1 cellular context compared by ENCODE assay signal in the genomic region with DNA sequence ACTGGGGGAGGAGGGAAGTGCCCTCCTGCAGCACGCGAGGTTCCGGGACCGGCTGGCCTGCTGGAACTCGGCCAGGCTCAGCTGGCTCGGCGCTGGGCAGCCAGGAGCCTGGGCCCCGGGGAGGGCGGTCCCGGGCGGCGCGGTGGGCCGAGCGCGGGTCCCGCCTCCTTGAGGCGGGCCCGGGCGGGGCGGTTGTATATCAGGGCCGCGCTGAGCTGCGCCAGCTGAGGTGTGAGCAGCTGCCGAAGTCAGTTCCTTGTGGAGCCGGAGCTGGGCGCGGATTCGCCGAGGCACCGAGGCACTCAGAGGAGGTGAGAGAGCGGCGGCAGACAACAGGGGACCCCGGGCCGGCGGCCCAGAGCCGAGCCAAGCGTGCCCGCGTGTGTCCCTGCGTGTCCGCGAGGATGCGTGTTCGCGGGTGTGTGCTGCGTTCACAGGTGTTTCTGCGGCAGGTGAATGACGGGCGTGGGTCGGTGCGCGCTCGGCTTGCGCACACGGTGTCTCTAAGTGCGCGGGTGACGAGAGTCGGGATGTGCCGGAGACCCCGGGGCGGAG.
TF ChIP-seq lines count a peak whose summit lies in the region.

A gene (plus strand): TSS at position 227 of the 555 bp plus-strand sequence. CDS start 5,388 bp downstream, outside the sequence.

TF ChIP-seq in HepG2, 621 proteins besides CTCF, POLR2A, EP300 and RAD21 (continued from another document and continues in another):
- TF ChIP-seq, protein P1, sequence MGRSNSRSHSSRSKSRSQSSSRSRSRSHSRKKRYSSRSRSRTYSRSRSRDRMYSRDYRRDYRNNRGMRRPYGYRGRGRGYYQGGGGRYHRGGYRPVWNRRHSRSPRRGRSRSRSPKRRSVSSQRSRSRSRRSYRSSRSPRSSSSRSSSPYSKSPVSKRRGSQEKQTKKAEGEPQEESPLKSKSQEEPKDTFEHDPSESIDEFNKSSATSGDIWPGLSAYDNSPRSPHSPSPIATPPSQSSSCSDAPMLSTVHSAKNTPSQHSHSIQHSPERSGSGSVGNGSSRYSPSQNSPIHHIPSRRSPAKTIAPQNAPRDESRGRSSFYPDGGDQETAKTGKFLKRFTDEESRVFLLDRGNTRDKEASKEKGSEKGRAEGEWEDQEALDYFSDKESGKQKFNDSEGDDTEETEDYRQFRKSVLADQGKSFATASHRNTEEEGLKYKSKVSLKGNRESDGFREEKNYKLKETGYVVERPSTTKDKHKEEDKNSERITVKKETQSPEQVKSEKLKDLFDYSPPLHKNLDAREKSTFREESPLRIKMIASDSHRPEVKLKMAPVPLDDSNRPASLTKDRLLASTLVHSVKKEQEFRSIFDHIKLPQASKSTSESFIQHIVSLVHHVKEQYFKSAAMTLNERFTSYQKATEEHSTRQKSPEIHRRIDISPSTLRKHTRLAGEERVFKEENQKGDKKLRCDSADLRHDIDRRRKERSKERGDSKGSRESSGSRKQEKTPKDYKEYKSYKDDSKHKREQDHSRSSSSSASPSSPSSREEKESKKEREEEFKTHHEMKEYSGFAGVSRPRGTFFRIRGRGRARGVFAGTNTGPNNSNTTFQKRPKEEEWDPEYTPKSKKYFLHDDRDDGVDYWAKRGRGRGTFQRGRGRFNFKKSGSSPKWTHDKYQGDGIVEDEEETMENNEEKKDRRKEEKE (IDR thresholded peaks at IDR 0.05): no peak
- TF ChIP-seq RBM22 (optimal IDR thresholded peaks at IDR 0.05; ENCODE audit: low read length) (peak; percentile 24), CCDC6 (CRISPR knock-in tag; IDR thresholded peaks at IDR 0.05) (no peak; the same call in 1 of the 2 replicates), MXD4 (CRISPR knock-in tag; IDR thresholded peaks at IDR 0.05) (peak; percentile 40), ZNF841 (CRISPR knock-in tag; IDR thresholded peaks at IDR 0.05; ENCODE audit: borderline replicate concordance) (no peak), THAP11 (CRISPR knock-in tag; IDR thresholded peaks at IDR 0.05) (peak; percentile 58; the same call in 1 of the 2 replicates), ZNF256 (CRISPR knock-in tag; conservative IDR thresholded peaks at IDR 0.05) (0 out of 2 replicates have a peak, but pooled peaks have one; percentile 60), ZNF367 (CRISPR knock-in tag; IDR thresholded peaks at IDR 0.05; ENCODE audit: borderline replicate concordance) (peak; percentile 63; the same call in 1 of the 2 replicates), AGO2 (optimal IDR thresholded peaks at IDR 0.05; ENCODE audit: low read depth, low read length) (peak; percentile 99), CBX1 (IDR thresholded peaks at IDR 0.05; ENCODE audit: low read depth) (peak; percentile 97), SP5 (CRISPR knock-in tag; IDR thresholded peaks at IDR 0.05; ENCODE audit: borderline replicate concordance, low read depth) (peak; percentile 95), PTBP1 (IDR thresholded peaks at IDR 0.05; ENCODE audit: low read depth, low read length, poor library complexity, severe bottlenecking) (peak; percentile 49), KAT7 (CRISPR knock-in tag; IDR thresholded peaks at IDR 0.05; ENCODE audit: borderline replicate concordance) (peak; percentile 80), MTF2 (CRISPR knock-in tag; IDR thresholded peaks at IDR 0.05; ENCODE audit: borderline replicate concordance) (no peak), DNMT1 (CRISPR knock-in tag; IDR thresholded peaks at IDR 0.05) (0 out of 2 replicates have a peak, but pooled peaks have one; percentile 78), ETV5 (CRISPR knock-in tag; IDR thresholded peaks at IDR 0.05; ENCODE audit: borderline replicate concordance) (peak; percentile 86), MBD4 (IDR thresholded peaks at IDR 0.05; ENCODE audit: borderline replicate concordance, low read length) (no peak), BCL6 (CRISPR knock-in tag; IDR thresholded peaks at IDR 0.05) (peak; percentile 71), ZNF607 (CRISPR knock-in tag; IDR thresholded peaks at IDR 0.05; ENCODE audit: borderline replicate concordance) (peak; percentile 88), KAT2B (IDR thresholded peaks at IDR 0.05; ENCODE audit: borderline replicate concordance, low read depth, low read length) (no peak), KDM2A (CRISPR knock-in tag; IDR thresholded peaks at IDR 0.05; ENCODE audit: borderline replicate concordance, low read depth) (peak; percentile 91), TEAD2 (CRISPR knock-in tag; IDR thresholded peaks at IDR 0.05) (no peak), ZFYVE20 (CRISPR knock-in tag; IDR thresholded peaks at IDR 0.05; ENCODE audit: borderline replicate concordance, low read depth) (no peak; the same call in 1 of the 2 replicates), MYNN (CRISPR knock-in tag; IDR thresholded peaks at IDR 0.05; ENCODE audit: low read depth) (peak; percentile 21; the same call in 1 of the 2 replicates), ETV6 (CRISPR knock-in tag; conservative IDR thresholded peaks at IDR 0.05) (peak; percentile 87), EEA1 (CRISPR knock-in tag; IDR thresholded peaks at IDR 0.05; ENCODE audit: borderline replicate concordance) (peak; percentile 74; the same call in 1 of the 2 replicates), ZNF333 (CRISPR knock-in tag; IDR thresholded peaks at IDR 0.05; ENCODE audit: borderline replicate concordance) (no peak), FOXP1 (IDR thresholded peaks at IDR 0.05) (no peak), FOXP1 (CRISPR knock-in tag; IDR thresholded peaks at IDR 0.05) (peak; percentile 32; the same call in 1 of the 2 replicates), ZNF747 (CRISPR knock-in tag; IDR thresholded peaks at IDR 0.05; ENCODE audit: borderline replicate concordance) (peak; percentile 76; the same call in 1 of the 2 replicates), REXO4 (CRISPR knock-in tag; IDR thresholded peaks at IDR 0.05; ENCODE audit: borderline replicate concordance) (no peak), ZNF253 (CRISPR knock-in tag; IDR thresholded peaks at IDR 0.05; ENCODE audit: borderline replicate concordance) (peak; percentile 83; the same call in 1 of the 2 replicates), ZNF251 (CRISPR knock-in tag; IDR thresholded peaks at IDR 0.05) (peak; percentile 82; the same call in 1 of the 2 replicates), REPIN1 (CRISPR knock-in tag; IDR thresholded peaks at IDR 0.05; ENCODE audit: borderline replicate concordance, low read depth) (peak; percentile 59; the same call in 1 of the 2 replicates), ZNF501 (CRISPR knock-in tag; IDR thresholded peaks at IDR 0.05) (peak; percentile 80), SMAD1 (CRISPR knock-in tag; IDR thresholded peaks at IDR 0.05; ENCODE audit: borderline replicate concordance, low read depth) (peak; percentile 24; the same call in 1 of the 2 replicates), HOXA7 (CRISPR knock-in tag; IDR thresholded peaks at IDR 0.05) (no peak), ZNF598 (CRISPR knock-in tag; IDR thresholded peaks at IDR 0.05; ENCODE audit: borderline replicate concordance) (no peak), BORCS8-MEF2B (CRISPR knock-in tag; IDR thresholded peaks at IDR 0.05) (0 out of 2 replicates have a peak, but pooled peaks have one; percentile 67), KMT2B (CRISPR knock-in tag; IDR thresholded peaks at IDR 0.05) (0 out of 2 replicates have a peak, but pooled peaks have one; percentile 31), MED1 (CRISPR knock-in tag; IDR thresholded peaks at IDR 0.05) (peak; percentile 92)
- TF ChIP-seq, protein P2, sequence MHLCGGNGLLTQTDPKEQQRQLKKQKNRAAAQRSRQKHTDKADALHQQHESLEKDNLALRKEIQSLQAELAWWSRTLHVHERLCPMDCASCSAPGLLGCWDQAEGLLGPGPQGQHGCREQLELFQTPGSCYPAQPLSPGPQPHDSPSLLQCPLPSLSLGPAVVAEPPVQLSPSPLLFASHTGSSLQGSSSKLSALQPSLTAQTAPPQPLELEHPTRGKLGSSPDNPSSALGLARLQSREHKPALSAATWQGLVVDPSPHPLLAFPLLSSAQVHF (CRISPR knock-in tag; IDR thresholded peaks at IDR 0.05): no peak
- TF ChIP-seq, protein P3, sequence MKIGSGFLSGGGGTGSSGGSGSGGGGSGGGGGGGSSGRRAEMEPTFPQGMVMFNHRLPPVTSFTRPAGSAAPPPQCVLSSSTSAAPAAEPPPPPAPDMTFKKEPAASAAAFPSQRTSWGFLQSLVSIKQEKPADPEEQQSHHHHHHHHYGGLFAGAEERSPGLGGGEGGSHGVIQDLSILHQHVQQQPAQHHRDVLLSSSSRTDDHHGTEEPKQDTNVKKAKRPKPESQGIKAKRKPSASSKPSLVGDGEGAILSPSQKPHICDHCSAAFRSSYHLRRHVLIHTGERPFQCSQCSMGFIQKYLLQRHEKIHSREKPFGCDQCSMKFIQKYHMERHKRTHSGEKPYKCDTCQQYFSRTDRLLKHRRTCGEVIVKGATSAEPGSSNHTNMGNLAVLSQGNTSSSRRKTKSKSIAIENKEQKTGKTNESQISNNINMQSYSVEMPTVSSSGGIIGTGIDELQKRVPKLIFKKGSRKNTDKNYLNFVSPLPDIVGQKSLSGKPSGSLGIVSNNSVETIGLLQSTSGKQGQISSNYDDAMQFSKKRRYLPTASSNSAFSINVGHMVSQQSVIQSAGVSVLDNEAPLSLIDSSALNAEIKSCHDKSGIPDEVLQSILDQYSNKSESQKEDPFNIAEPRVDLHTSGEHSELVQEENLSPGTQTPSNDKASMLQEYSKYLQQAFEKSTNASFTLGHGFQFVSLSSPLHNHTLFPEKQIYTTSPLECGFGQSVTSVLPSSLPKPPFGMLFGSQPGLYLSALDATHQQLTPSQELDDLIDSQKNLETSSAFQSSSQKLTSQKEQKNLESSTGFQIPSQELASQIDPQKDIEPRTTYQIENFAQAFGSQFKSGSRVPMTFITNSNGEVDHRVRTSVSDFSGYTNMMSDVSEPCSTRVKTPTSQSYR (CRISPR knock-in tag; IDR thresholded peaks at IDR 0.05; ENCODE audit: borderline replicate concordance): peak; percentile 90
- TF ChIP-seq, protein P4, sequence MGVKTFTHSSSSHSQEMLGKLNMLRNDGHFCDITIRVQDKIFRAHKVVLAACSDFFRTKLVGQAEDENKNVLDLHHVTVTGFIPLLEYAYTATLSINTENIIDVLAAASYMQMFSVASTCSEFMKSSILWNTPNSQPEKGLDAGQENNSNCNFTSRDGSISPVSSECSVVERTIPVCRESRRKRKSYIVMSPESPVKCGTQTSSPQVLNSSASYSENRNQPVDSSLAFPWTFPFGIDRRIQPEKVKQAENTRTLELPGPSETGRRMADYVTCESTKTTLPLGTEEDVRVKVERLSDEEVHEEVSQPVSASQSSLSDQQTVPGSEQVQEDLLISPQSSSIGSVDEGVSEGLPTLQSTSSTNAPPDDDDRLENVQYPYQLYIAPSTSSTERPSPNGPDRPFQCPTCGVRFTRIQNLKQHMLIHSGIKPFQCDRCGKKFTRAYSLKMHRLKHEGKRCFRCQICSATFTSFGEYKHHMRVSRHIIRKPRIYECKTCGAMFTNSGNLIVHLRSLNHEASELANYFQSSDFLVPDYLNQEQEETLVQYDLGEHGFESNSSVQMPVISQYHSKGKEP (CRISPR knock-in tag; IDR thresholded peaks at IDR 0.05): peak; percentile 64
- TF ChIP-seq, protein P5, sequence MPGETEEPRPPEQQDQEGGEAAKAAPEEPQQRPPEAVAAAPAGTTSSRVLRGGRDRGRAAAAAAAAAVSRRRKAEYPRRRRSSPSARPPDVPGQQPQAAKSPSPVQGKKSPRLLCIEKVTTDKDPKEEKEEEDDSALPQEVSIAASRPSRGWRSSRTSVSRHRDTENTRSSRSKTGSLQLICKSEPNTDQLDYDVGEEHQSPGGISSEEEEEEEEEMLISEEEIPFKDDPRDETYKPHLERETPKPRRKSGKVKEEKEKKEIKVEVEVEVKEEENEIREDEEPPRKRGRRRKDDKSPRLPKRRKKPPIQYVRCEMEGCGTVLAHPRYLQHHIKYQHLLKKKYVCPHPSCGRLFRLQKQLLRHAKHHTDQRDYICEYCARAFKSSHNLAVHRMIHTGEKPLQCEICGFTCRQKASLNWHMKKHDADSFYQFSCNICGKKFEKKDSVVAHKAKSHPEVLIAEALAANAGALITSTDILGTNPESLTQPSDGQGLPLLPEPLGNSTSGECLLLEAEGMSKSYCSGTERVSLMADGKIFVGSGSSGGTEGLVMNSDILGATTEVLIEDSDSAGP (CRISPR knock-in tag; IDR thresholded peaks at IDR 0.05; ENCODE audit: borderline replicate concordance): no peak; the same call in 1 of the 2 replicates
- TF ChIP-seq, protein P6, sequence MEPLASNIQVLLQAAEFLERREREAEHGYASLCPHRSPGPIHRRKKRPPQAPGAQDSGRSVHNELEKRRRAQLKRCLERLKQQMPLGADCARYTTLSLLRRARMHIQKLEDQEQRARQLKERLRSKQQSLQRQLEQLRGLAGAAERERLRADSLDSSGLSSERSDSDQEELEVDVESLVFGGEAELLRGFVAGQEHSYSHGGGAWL (CRISPR knock-in tag; IDR thresholded peaks at IDR 0.05): peak; percentile 95
- TF ChIP-seq, protein P7, sequence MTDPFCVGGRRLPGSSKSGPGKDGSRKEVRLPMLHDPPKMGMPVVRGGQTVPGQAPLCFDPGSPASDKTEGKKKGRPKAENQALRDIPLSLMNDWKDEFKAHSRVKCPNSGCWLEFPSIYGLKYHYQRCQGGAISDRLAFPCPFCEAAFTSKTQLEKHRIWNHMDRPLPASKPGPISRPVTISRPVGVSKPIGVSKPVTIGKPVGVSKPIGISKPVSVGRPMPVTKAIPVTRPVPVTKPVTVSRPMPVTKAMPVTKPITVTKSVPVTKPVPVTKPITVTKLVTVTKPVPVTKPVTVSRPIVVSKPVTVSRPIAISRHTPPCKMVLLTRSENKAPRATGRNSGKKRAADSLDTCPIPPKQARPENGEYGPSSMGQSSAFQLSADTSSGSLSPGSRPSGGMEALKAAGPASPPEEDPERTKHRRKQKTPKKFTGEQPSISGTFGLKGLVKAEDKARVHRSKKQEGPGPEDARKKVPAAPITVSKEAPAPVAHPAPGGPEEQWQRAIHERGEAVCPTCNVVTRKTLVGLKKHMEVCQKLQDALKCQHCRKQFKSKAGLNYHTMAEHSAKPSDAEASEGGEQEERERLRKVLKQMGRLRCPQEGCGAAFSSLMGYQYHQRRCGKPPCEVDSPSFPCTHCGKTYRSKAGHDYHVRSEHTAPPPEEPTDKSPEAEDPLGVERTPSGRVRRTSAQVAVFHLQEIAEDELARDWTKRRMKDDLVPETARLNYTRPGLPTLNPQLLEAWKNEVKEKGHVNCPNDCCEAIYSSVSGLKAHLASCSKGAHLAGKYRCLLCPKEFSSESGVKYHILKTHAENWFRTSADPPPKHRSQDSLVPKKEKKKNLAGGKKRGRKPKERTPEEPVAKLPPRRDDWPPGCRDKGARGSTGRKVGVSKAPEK (CRISPR knock-in tag; IDR thresholded peaks at IDR 0.05; ENCODE audit: borderline replicate concordance): peak; percentile 96; the same call in 1 of the 2 replicates
- TF ChIP-seq, protein P8, sequence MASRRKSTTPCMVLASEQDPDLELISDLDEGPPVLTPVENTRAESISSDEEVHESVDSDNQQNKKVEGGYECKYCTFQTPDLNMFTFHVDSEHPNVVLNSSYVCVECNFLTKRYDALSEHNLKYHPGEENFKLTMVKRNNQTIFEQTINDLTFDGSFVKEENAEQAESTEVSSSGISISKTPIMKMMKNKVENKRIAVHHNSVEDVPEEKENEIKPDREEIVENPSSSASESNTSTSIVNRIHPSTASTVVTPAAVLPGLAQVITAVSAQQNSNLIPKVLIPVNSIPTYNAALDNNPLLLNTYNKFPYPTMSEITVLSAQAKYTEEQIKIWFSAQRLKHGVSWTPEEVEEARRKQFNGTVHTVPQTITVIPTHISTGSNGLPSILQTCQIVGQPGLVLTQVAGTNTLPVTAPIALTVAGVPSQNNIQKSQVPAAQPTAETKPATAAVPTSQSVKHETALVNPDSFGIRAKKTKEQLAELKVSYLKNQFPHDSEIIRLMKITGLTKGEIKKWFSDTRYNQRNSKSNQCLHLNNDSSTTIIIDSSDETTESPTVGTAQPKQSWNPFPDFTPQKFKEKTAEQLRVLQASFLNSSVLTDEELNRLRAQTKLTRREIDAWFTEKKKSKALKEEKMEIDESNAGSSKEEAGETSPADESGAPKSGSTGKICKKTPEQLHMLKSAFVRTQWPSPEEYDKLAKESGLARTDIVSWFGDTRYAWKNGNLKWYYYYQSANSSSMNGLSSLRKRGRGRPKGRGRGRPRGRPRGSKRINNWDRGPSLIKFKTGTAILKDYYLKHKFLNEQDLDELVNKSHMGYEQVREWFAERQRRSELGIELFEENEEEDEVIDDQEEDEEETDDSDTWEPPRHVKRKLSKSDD (CRISPR knock-in tag; IDR thresholded peaks at IDR 0.05; ENCODE audit: low read depth): peak; percentile 79; the same call in 1 of the 2 replicates
